Comparison of ENCODE assay signal across 9 cellular contexts in the genomic region with DNA sequence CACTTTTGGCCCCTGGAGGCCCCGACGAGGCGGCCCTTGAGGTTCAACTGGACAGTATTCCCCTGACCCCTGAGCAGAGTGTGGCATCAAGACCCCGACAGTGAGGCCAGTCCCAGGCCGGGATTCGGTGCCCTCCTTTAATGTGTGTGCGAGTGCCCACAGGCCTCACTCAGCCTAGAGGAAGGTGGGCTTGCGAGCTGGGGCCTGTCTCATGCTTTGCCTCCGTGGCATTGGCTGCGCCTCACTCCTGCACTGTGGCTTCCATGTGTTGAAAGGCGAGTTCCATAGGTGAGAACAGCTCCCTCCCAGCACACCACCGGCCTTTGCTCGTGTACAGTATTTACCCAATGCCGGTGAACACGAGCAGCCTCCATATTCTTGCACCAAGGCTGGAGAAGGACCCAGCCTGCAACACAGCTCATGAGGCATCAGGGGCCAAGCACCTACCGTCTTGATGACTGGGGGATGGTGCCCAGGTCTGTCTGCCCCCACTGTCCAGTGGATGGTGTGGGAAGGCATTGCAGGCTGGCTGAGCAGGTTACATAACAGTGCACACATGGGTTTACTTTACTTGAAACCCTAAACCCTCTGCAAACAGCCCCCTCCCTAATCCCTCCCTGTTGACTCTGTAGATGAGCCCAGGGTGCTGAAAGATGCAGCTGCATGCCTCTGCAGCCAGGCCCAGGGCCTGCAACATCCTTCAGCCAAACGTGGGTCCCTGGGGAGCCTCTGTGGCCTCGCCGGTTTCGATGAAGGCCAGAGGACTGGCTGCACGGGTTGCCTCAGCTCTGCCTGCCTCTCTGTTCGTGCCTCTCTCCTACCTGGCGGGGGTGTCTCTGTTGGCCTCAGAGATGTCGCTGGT.
DNase-seq lines count a peak whose midpoint lies in the region; ATAC-seq and TF ChIP-seq lines count a peak whose summit lies in the region.
"Had no signal": no experiment of that assay in that cellular context is flagged by ENCODE, and none has a peak within 500 bp of the region (broad histone marks: within the 10 kb centered on the region; RNA-seq: fewer than 3 reads in every experiment).

No MANE protein-coding gene starts in this region.

- H3K9me3 ChIP-seq in SK-N-SH (no peaks in the 10 kb centered on the region), testis (no peaks in the 10 kb centered on the region)

- H3K9me2 ChIP-seq in SK-N-SH, result no peaks in the 10 kb centered on the region

- H3K79me2 ChIP-seq in SK-N-SH (ENCODE audit: insufficient read depth), result no peaks in the 10 kb centered on the region

- H3K9ac ChIP-seq in SK-N-SH, result no peak overlapping the region

- no peak overlapping the region for H2AFZ ChIP-seq in SK-N-SH (ENCODE audit: low read depth)

- no peak overlapping the region for H3K27ac ChIP-seq in SK-N-SH (ENCODE audit: low read depth in 2 of 2, low read length in 1 of 2)
- H3K27ac ChIP-seq in testis, result no peak overlapping the region

- TF ChIP-seq CTCF in SK-N-SH (IDR thresholded peaks at IDR 0.05) (no peak), testis (IDR thresholded peaks at IDR 0.05) (no peak)

- H3K4me1 ChIP-seq in SK-N-SH (ENCODE audit: control insufficient read depth in 1 of 2, insufficient read depth in 2 of 2, low read depth in 1 of 2, low read length in 1 of 2), result no peaks in the 10 kb centered on the region; a peak in 1 of 4 replicates
- H3K4me1 ChIP-seq in testis, result no peaks in the 10 kb centered on the region

- 76% methylated on average over 21 of the region's 24 CpGs for WGBS in SK-N-SH (ENCODE audit: low lambda C conversion rate)
- WGBS in testis, 2 donors, result 76 to 88% methylated on average over 22 of the region's 24 CpGs

- no peaks in the 10 kb centered on the region for H4K20me1 ChIP-seq in SK-N-SH (ENCODE audit: insufficient read depth)

- ATAC-seq in SK-N-SH treated with all-trans-retinoic acid at 6 μM for 48 hours, result peak; percentile 65
- ATAC-seq in HG02973 (IDR thresholded peaks at IDR 0.05; ENCODE audit: unreplicated experiment), result no peak

- H3K36me3 ChIP-seq in SK-N-SH (replicated peaks in 1 of 2; ENCODE audit: control insufficient read depth in 1 of 2, insufficient read depth in 2 of 2, low read length in 1 of 2), result no peaks in the 10 kb centered on the region
- no peaks in the 10 kb centered on the region for H3K36me3 ChIP-seq in testis (ENCODE audit: low read depth, missing control alignments)

- DNase-seq in SK-N-SH (no peak), NCI-H2029 (lab: John Stamatoyannopoulos, UW) (peak; percentile 68), germinal center (ENCODE audit: low spot score) (peak; percentile 49), testis (peak; percentile 43), OCI-M2 (lab: John Stamatoyannopoulos, UW; ENCODE audit: unreplicated experiment) (no peak), inferior parietal cortex (ENCODE audit: extremely low spot score) (no peak)

- no peak for TF ChIP-seq POLR2A in testis (IDR thresholded peaks at IDR 0.05)

- CTCF ChIA-PET in SK-N-SH (lab: Yijun Ruan, JAX), result no interaction called here

- no peak for TF ChIP-seq RAD21 in SK-N-SH (IDR thresholded peaks at IDR 0.05; ENCODE audit: low read length)

- H3K4me3 ChIP-seq in SK-N-SH (ENCODE audit: low read depth in 2 of 2, low read length in 1 of 2) (no peak overlapping the region), testis (no peak overlapping the region)
- H3K4me3 ChIP-seq: skin epidermis had no signal

- H3F3A ChIP-seq in SK-N-SH (replicated peaks; ENCODE audit: insufficient read depth), result no peaks in the 10 kb centered on the region

- H3K4me2 ChIP-seq in SK-N-SH, result no peak overlapping the region

- H3K27me3 ChIP-seq in SK-N-SH (ENCODE audit: insufficient read depth) (peaks cover 5% of the 10 kb centered on the region; the same call in 1 of the 2 replicates), testis (no peaks in the 10 kb centered on the region)

- TF ChIP-seq EP300 in SK-N-SH (IDR thresholded peaks at IDR 0.05; ENCODE audit: borderline replicate concordance in 1 of 2, low read depth in 1 of 2, low read length in 1 of 2), result no peak

- intact Hi-C loops in testis (cut with DNase I; ENCODE audit: low total_unique reads), result no loop called here

- POLR2A ChIA-PET in SK-N-SH (lab: Yijun Ruan, JAX), result no interaction called here

TF ChIP-seq in SK-N-SH treated with all-trans-retinoic acid at 6 μM for 48 hours, 23 proteins besides CTCF, POLR2A, EP300 and RAD21:
- TF ChIP-seq ZNF8 (CRISPR knock-in tag; IDR thresholded peaks at IDR 0.05) (no peak), TOX (CRISPR knock-in tag; IDR thresholded peaks at IDR 0.05; ENCODE audit: borderline replicate concordance) (no peak), PPARA (CRISPR knock-in tag; IDR thresholded peaks at IDR 0.05; ENCODE audit: borderline replicate concordance) (no peak), ARNTL (CRISPR knock-in tag; IDR thresholded peaks at IDR 0.05; ENCODE audit: borderline replicate concordance, low read depth) (no peak), GLIS3 (CRISPR knock-in tag; IDR thresholded peaks at IDR 0.05) (no peak), ZNF70 (CRISPR knock-in tag; IDR thresholded peaks at IDR 0.05) (no peak), RARB (CRISPR knock-in tag; IDR thresholded peaks at IDR 0.05) (no peak), SNAI2 (CRISPR knock-in tag; IDR thresholded peaks at IDR 0.05) (no peak), BACH2 (CRISPR knock-in tag; IDR thresholded peaks at IDR 0.05; ENCODE audit: borderline replicate concordance) (no peak), OSR1 (CRISPR knock-in tag; IDR thresholded peaks at IDR 0.05) (no peak), ISL1 (CRISPR knock-in tag; IDR thresholded peaks at IDR 0.05) (no peak), CSDC2 (CRISPR knock-in tag; IDR thresholded peaks at IDR 0.05) (no peak)
- TF ChIP-seq, protein P1, sequence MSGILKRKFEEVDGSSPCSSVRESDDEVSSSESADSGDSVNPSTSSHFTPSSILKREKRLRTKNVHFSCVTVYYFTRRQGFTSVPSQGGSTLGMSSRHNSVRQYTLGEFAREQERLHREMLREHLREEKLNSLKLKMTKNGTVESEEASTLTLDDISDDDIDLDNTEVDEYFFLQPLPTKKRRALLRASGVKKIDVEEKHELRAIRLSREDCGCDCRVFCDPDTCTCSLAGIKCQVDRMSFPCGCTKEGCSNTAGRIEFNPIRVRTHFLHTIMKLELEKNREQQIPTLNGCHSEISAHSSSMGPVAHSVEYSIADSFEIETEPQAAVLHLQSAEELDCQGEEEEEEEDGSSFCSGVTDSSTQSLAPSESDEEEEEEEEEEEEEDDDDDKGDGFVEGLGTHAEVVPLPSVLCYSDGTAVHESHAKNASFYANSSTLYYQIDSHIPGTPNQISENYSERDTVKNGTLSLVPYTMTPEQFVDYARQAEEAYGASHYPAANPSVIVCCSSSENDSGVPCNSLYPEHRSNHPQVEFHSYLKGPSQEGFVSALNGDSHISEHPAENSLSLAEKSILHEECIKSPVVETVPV (CRISPR knock-in tag; IDR thresholded peaks at IDR 0.05), result no peak

TF ChIP-seq in SK-N-SH, 30 proteins besides CTCF, POLR2A, EP300 and RAD21:
- TF ChIP-seq MXI1 (IDR thresholded peaks at IDR 0.05; ENCODE audit: low read depth, low read length) (no peak), FOSL2 (IDR thresholded peaks at IDR 0.05; ENCODE audit: borderline replicate concordance, low read depth) (no peak)
- TF ChIP-seq, protein P2, sequence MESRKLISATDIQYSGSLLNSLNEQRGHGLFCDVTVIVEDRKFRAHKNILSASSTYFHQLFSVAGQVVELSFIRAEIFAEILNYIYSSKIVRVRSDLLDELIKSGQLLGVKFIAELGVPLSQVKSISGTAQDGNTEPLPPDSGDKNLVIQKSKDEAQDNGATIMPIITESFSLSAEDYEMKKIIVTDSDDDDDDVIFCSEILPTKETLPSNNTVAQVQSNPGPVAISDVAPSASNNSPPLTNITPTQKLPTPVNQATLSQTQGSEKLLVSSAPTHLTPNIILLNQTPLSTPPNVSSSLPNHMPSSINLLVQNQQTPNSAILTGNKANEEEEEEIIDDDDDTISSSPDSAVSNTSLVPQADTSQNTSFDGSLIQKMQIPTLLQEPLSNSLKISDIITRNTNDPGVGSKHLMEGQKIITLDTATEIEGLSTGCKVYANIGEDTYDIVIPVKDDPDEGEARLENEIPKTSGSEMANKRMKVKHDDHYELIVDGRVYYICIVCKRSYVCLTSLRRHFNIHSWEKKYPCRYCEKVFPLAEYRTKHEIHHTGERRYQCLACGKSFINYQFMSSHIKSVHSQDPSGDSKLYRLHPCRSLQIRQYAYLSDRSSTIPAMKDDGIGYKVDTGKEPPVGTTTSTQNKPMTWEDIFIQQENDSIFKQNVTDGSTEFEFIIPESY (IDR thresholded peaks at IDR 0.05; ENCODE audit: borderline replicate concordance, low read depth), result no peak
- TF ChIP-seq, protein P3, sequence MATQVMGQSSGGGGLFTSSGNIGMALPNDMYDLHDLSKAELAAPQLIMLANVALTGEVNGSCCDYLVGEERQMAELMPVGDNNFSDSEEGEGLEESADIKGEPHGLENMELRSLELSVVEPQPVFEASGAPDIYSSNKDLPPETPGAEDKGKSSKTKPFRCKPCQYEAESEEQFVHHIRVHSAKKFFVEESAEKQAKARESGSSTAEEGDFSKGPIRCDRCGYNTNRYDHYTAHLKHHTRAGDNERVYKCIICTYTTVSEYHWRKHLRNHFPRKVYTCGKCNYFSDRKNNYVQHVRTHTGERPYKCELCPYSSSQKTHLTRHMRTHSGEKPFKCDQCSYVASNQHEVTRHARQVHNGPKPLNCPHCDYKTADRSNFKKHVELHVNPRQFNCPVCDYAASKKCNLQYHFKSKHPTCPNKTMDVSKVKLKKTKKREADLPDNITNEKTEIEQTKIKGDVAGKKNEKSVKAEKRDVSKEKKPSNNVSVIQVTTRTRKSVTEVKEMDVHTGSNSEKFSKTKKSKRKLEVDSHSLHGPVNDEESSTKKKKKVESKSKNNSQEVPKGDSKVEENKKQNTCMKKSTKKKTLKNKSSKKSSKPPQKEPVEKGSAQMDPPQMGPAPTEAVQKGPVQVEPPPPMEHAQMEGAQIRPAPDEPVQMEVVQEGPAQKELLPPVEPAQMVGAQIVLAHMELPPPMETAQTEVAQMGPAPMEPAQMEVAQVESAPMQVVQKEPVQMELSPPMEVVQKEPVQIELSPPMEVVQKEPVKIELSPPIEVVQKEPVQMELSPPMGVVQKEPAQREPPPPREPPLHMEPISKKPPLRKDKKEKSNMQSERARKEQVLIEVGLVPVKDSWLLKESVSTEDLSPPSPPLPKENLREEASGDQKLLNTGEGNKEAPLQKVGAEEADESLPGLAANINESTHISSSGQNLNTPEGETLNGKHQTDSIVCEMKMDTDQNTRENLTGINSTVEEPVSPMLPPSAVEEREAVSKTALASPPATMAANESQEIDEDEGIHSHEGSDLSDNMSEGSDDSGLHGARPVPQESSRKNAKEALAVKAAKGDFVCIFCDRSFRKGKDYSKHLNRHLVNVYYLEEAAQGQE (IDR thresholded peaks at IDR 0.05; ENCODE audit: low read depth, low read length), result no peak

Comparison
In these comparisons a context has a peak if more than half of its experiments do, and no peak if none do; other contexts are left out.
1. DNase-seq: peak in NCI-H2029 (single experiment), germinal center (single experiment) and testis (single experiment); none in SK-N-SH (single experiment), OCI-M2 (single experiment) and inferior parietal cortex (single experiment).